ENCODE assay signal across 10 cellular contexts in the genomic region with DNA sequence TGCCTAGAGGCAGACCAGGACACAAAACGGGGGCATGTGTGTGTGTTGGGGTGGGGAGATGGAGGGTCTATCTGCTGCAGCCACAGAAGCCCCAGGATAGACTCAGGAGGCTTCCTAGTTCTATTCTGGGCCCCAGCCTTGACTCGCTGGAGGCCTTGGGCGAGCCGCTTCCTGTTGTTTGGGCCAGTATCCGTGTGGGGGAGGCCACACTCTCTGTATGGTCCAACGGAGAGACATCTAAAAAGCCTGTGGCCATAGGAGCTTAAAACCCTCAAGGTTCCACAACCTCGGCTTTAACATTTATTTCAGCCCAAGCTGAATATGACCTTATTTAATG. TPM values are rescaled to one million over a fixed set of nuclear protein-coding genes. Genes with fewer than 3 reads are reported as not detected.
DNase-seq lines count a peak whose midpoint lies in the region; ATAC-seq and TF ChIP-seq lines count a peak whose summit lies in the region.
"Had no signal": no experiment of that assay in that cellular context is flagged by ENCODE, and none has a peak within 500 bp of the region (broad histone marks: within the 10 kb centered on the region; RNA-seq: fewer than 3 reads in every experiment).

No MANE protein-coding gene starts in this region.

- no peak overlapping the region for H3K4me3 ChIP-seq in IMR-90 (ENCODE audit: insufficient read depth, low read depth, low read length)
- no peak overlapping the region for H3K4me3 ChIP-seq in coronary artery
- H3K4me3 ChIP-seq: pancreas had no signal

- no peak overlapping the region for H3K23ac ChIP-seq in IMR-90 (ENCODE audit: low read depth, low read length)

- CTCF ChIA-PET in IMR-90 (lab: Yijun Ruan, JAX), result interaction anchor here (0.6 kb wide), 1 partner anchor 558 kb away, joined by 4 read pairs; no protein-coding TSS in a partner anchor

- H3K36me3 ChIP-seq in IMR-90 (ENCODE audit: control insufficient read depth, insufficient read depth, low read length), result peaks cover 1% of the 10 kb centered on the region; the same call in 1 of the 2 replicates
- H3K36me3 ChIP-seq: pancreas had no signal

- H3K18ac ChIP-seq in IMR-90 (ENCODE audit: low read depth, low read length), result no peak overlapping the region

- no peak overlapping the region for H3K4ac ChIP-seq in IMR-90 (ENCODE audit: low read depth, low read length)

- intact Hi-C loops in IMR-90 (cut with micrococcal nuclease), result no loop called here

- TF ChIP-seq POLR2A in IMR-90 (IDR thresholded peaks at IDR 0.05; ENCODE audit: low read depth, low read length), result no peak

- H2BK5ac ChIP-seq in IMR-90 (ENCODE audit: low read depth, low read length, poor library complexity, severe bottlenecking), result no peak overlapping the region

- H3K79me1 ChIP-seq in IMR-90 (ENCODE audit: low read depth in 1 of 2, low read length in 2 of 2), result peaks cover 0 to 9% of the 10 kb centered on the region in 2 experiments; a peak in 2 of 4 replicates

- H3K56ac ChIP-seq in IMR-90 (ENCODE audit: extremely low read depth, insufficient read depth, low read length), result no peak overlapping the region

- ATAC-seq in IMR-90 (ENCODE audit: low read depth), result no peak
- ATAC-seq in HG03159 (IDR thresholded peaks at IDR 0.05; ENCODE audit: unreplicated experiment), result no peak
- ATAC-seq in GM19324 (IDR thresholded peaks at IDR 0.05; ENCODE audit: low FRiP score, unreplicated experiment), result no peak
- no peak for ATAC-seq in GM18873 (IDR thresholded peaks at IDR 0.05; ENCODE audit: low FRiP score, unreplicated experiment)

- in situ Hi-C loops in GM13976 (cut with MboI; ENCODE audit: low sequenced_read_pairs, unreplicated experiment), result no loop called here
- in situ Hi-C loops in IMR-90 (cut with MboI; ENCODE audit: low sequenced_read_pairs), result no loop called here

- no peak overlapping the region for H2BK120ac ChIP-seq in IMR-90 (ENCODE audit: low read depth, low read length)

- no peaks in the 10 kb centered on the region for H3K27me3 ChIP-seq in IMR-90 (ENCODE audit: control insufficient read depth, insufficient read depth, low read length)
- H3K27me3 ChIP-seq: pancreas had no signal

- no peak overlapping the region for H2AFZ ChIP-seq in IMR-90 (replicated peaks; ENCODE audit: low read length, poor library complexity)

- H2AK9ac ChIP-seq in IMR-90 (replicated peaks; ENCODE audit: low read depth, low read length, poor library complexity), result peak overlapping the region; percentile 34

- H3K9me1 ChIP-seq in IMR-90 (ENCODE audit: insufficient read depth, low read length), result peaks cover 7% of the 10 kb centered on the region; the same call in 1 of the 2 replicates

- no peak overlapping the region for H2AK5ac ChIP-seq in IMR-90 (ENCODE audit: low read depth, low read length)

- 85% methylated on average over 4 of the region's 7 CpGs; no CpG with 5 or more reads in 1 of the 2 experiments for WGBS in IMR-90 (ENCODE audit: extremely low coverage in 2 of 2, insufficient read length in 1 of 2), 2 experiments

- no peak overlapping the region for H3K27ac ChIP-seq in IMR-90 (ENCODE audit: insufficient read depth, low read length)
- peak overlapping the region; percentile 4 to 79 for H3K27ac ChIP-seq in coronary artery

- dilution Hi-C loops in IMR-90 (cut with HindIII; ENCODE audit: low sequenced_read_pairs, unreplicated experiment), result no loop called here

- H3K4me2 ChIP-seq in IMR-90 (ENCODE audit: low read depth, low read length), result no peak overlapping the region

- no peaks in the 10 kb centered on the region for H3K9me3 ChIP-seq in IMR-90 (ENCODE audit: control insufficient read depth, insufficient read depth, low read length)
- H3K9me3 ChIP-seq: pancreas had no signal

- no peak for TF ChIP-seq RAD21 in IMR-90 (IDR thresholded peaks at IDR 0.05; ENCODE audit: low read length)

- no peaks in the 10 kb centered on the region for H4K20me1 ChIP-seq in IMR-90 (ENCODE audit: insufficient read depth, low read length)

- H2BK20ac ChIP-seq in IMR-90 (ENCODE audit: low read depth, low read length), result no peak overlapping the region

- TF ChIP-seq CTCF in GM13976 (IDR thresholded peaks at IDR 0.05; ENCODE audit: borderline replicate concordance, control extremely low read depth, extremely low read depth, insufficient read depth, missing control alignments) (no peak), IMR-90 (conservative IDR thresholded peaks at IDR 0.05; ENCODE audit: low read depth, low read length) (no peak), coronary artery (IDR thresholded peaks at IDR 0.05) (no peak)

- no peak overlapping the region for H2BK15ac ChIP-seq in IMR-90 (ENCODE audit: low read depth, low read length)

- H4K8ac ChIP-seq in IMR-90 (ENCODE audit: low read depth in 2 of 2, low read length in 2 of 2), result no peak overlapping the region

- H3K4me1 ChIP-seq in IMR-90 (ENCODE audit: control insufficient read depth, insufficient read depth, low read length), result no peaks in the 10 kb centered on the region; the same call in 1 of the 2 replicates
- H3K4me1 ChIP-seq: pancreas had no signal

- DNase-seq in GM13976 (ENCODE audit: low spot score) (peak; percentile 69), IMR-90 (no peak), coronary artery (ENCODE audit: low spot score) (no peak), pons (ENCODE audit: low spot score) (peak; percentile 70), NCI-H446 (lab: John Stamatoyannopoulos, UW) (no peak)
- DNase-seq: NCI-H510A treated with DMSO at 0.1 percent for 48 hours had no signal

- H3K14ac ChIP-seq in IMR-90 (replicated peaks; ENCODE audit: low read depth, low read length), result no peak overlapping the region

- no TSS peak for BruUV-seq in IMR-90 (replicated peaks; lab: Mats Ljungman, UMichigan)

- no peak overlapping the region for H4K91ac ChIP-seq in IMR-90 (ENCODE audit: insufficient read depth, low read depth, low read length)

- POLR2A ChIA-PET in IMR-90 (lab: Charles Lee; ENCODE audit: unreplicated experiment), result no interaction called here

- H4K5ac ChIP-seq in IMR-90 (ENCODE audit: low read depth, low read length), result no peak overlapping the region

- H3K9ac ChIP-seq in IMR-90 (ENCODE audit: low read depth, low read length), result no peak overlapping the region

TF ChIP-seq in IMR-90, 13 proteins besides CTCF, POLR2A, EP300 and RAD21:
- no peak for TF ChIP-seq MAFK (IDR thresholded peaks at IDR 0.05; ENCODE audit: low read depth, low read length)
- no peak for TF ChIP-seq NFE2L2 (IDR thresholded peaks at IDR 0.05; ENCODE audit: low read depth, low read length)
- no peak for TF ChIP-seq CHD1 (IDR thresholded peaks at IDR 0.05; ENCODE audit: low read depth, low read length)
- TF ChIP-seq CEBPB (IDR thresholded peaks at IDR 0.05; ENCODE audit: low read depth, low read length), result no peak
- no peak for TF ChIP-seq FOS (IDR thresholded peaks at IDR 0.05; ENCODE audit: low read depth, low read length)
- TF ChIP-seq RFX5 (IDR thresholded peaks at IDR 0.05; ENCODE audit: low read depth, low read length), result no peak
- TF ChIP-seq RCOR1 (IDR thresholded peaks at IDR 0.05; ENCODE audit: insufficient replicate concordance, low read length), result no peak
- TF ChIP-seq SMC3 (IDR thresholded peaks at IDR 0.05; ENCODE audit: low read depth, low read length), result no peak
- TF ChIP-seq BHLHE40 (IDR thresholded peaks at IDR 0.05; ENCODE audit: low read depth, low read length), result no peak
- TF ChIP-seq, protein P1, sequence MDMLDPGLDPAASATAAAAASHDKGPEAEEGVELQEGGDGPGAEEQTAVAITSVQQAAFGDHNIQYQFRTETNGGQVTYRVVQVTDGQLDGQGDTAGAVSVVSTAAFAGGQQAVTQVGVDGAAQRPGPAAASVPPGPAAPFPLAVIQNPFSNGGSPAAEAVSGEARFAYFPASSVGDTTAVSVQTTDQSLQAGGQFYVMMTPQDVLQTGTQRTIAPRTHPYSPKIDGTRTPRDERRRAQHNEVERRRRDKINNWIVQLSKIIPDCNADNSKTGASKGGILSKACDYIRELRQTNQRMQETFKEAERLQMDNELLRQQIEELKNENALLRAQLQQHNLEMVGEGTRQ (IDR thresholded peaks at IDR 0.05; ENCODE audit: low read depth, low read length), result no peak
- no peak for TF ChIP-seq MAZ (IDR thresholded peaks at IDR 0.05; ENCODE audit: borderline replicate concordance, low read depth, low read length)
- no peak for TF ChIP-seq MXI1 (IDR thresholded peaks at IDR 0.05; ENCODE audit: borderline replicate concordance, low read depth, low read length)
TF ChIP-seq in IMR-90: peak in this region for 0.

RNA-seq across cellular contexts. Expression of a gene that starts 32.8 kb away (rescaled TPM):
- total RNA-seq in IMR-90 (2012; rRNA removed), result 8.3 and 10.6 TPM in 2 replicates
- polyA plus RNA-seq in IMR-90 (2012; rRNA removed), result 11.5 TPM in 2 replicates
- 9.0 and 9.3 TPM in 2 replicates for polyA plus RNA-seq in IMR-90 (2012; cell fraction: cytosol; rRNA removed)
- polyA plus RNA-seq in IMR-90 (2012; cell fraction: nucleus; rRNA removed; ENCODE audit: low replicate concordance), result 5.2 and 10.5 TPM in 2 replicates

Comparison
In these comparisons a context has a peak if more than half of its experiments do, and no peak if none do; other contexts are left out.
1. DNase-seq: peak in GM13976 (single experiment) and pons (single experiment); none in IMR-90 (single experiment), coronary artery (single experiment) and NCI-H446 (0 of 2).